In the genomic region with DNA sequence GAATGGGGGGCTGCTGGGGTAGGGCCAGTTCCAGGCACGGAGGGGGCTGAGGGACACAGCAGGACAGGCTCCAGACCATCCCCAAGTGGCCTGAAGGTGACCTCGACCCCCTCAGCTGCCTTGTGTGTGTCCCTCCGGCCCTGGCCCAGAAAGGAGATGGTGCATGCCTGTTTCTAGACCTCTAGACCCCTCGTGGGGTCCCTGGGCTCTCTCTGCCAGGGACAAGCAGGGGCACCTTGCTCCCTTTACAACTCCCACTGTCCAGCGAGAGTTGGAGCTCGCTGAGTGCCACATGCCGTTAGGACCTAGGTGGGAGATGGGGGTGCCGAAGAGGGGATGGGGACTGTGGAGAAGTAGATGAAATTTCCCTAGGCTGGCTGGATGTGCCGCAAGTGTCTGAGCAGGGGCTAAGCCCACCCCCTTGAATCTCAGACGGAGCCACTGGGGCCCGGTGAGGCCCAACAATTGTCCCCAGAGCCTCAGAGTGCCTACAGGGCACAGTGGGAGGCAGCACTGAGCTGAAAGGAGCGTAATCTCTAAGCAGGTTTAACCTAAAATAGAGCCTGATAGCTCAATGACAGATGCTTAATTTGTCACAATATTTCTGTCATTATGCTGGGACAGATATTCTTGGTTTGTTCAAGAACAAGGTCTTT, we compare ENCODE assay signal across 10 cellular contexts. TPM values are rescaled to one million over a fixed set of nuclear protein-coding genes. Genes with fewer than 3 reads are reported as not detected.
DNase-seq lines count a peak whose midpoint lies in the region; ATAC-seq and TF ChIP-seq lines count a peak whose summit lies in the region.
"Had no signal": no experiment of that assay in that cellular context is flagged by ENCODE, and none has a peak within 500 bp of the region (broad histone marks: within the 10 kb centered on the region; RNA-seq: fewer than 3 reads in every experiment).

No MANE protein-coding gene starts in this region.

- peak; percentile 30 for TF ChIP-seq CTCF in Loucy (conservative IDR thresholded peaks at IDR 0.05; ENCODE audit: low read length)
- peak; percentile 33 for TF ChIP-seq CTCF in epithelial cell of esophagus (IDR thresholded peaks at IDR 0.05; ENCODE audit: insufficient read depth, low read depth, low read length, missing control alignments)

- H3K9me3 ChIP-seq in Loucy (ENCODE audit: insufficient read depth, low read depth, low read length) = no peaks in the 10 kb centered on the region
- H3K9me3 ChIP-seq: vagina had no signal

- peaks cover 23% of the 10 kb centered on the region for H3K4me1 ChIP-seq in Loucy (ENCODE audit: insufficient read depth, low read length, poor library complexity, severe bottlenecking)

- H3K36me3 ChIP-seq in Loucy (ENCODE audit: insufficient read depth, low read length) = no peaks in the 10 kb centered on the region
- H3K36me3 ChIP-seq: vagina had no signal

- no peaks in the 10 kb centered on the region for H3K9me3 Mint-ChIP-seq in stimulated activated effector memory CD8-positive, alpha-beta T cell treated with anti-CD3 and anti-CD28 coated beads, Interleukin-12 subunit alpha, Interleukin-12 subunit beta, amount 100 ng/mL, for 72 hours

- no peak overlapping the region for H2AFZ ChIP-seq in Loucy (ENCODE audit: low read length)

- H3K36me3 Mint-ChIP-seq in stimulated activated effector memory CD8-positive, alpha-beta T cell treated with anti-CD3 and anti-CD28 coated beads, Interleukin-12 subunit alpha, Interleukin-12 subunit beta, amount 100 ng/mL, for 72 hours = no peaks in the 10 kb centered on the region

- no peak overlapping the region for H3K4me2 ChIP-seq in Loucy (ENCODE audit: low read depth, low read length, poor library complexity, severe bottlenecking)

- H3K4me1 Mint-ChIP-seq in stimulated activated effector memory CD8-positive, alpha-beta T cell treated with anti-CD3 and anti-CD28 coated beads, Interleukin-12 subunit alpha, Interleukin-12 subunit beta, amount 100 ng/mL, for 72 hours = peaks cover 27% of the 10 kb centered on the region

- ATAC-seq in stimulated activated effector memory CD8-positive, alpha-beta T cell treated with anti-CD3 and anti-CD28 coated beads, Interleukin-12 subunit alpha, Interleukin-12 subunit beta, amount 100 ng/mL, for 72 hours = peak; percentile 54
- no peak for ATAC-seq in GM21717 (IDR thresholded peaks at IDR 0.05; ENCODE audit: unreplicated experiment)

- no peak overlapping the region for H3K4me3 Mint-ChIP-seq in stimulated activated effector memory CD8-positive, alpha-beta T cell treated with anti-CD3 and anti-CD28 coated beads, Interleukin-12 subunit alpha, Interleukin-12 subunit beta, amount 100 ng/mL, for 72 hours

- no peaks in the 10 kb centered on the region for H4K20me1 ChIP-seq in Loucy (ENCODE audit: insufficient read depth, low read length, poor library complexity, severe bottlenecking)

- no peak overlapping the region for H3K4me3 ChIP-seq in Loucy (ENCODE audit: low read length, poor library complexity, severe bottlenecking)
- no peak overlapping the region for H3K4me3 ChIP-seq in epithelial cell of esophagus (ENCODE audit: low read length)
- H3K4me3 ChIP-seq: vagina had no signal

- no peaks in the 10 kb centered on the region for H3K27me3 ChIP-seq in Loucy (ENCODE audit: insufficient read depth, low read length, poor library complexity, severe bottlenecking)
- H3K27me3 ChIP-seq: vagina had no signal

- H3K9me2 ChIP-seq in Loucy (replicated peaks; ENCODE audit: low read depth, low read length) = no peaks in the 10 kb centered on the region

- H3K9ac ChIP-seq in Loucy (ENCODE audit: low read depth, low read length, poor library complexity, severe bottlenecking) = no peak overlapping the region

- no peaks in the 10 kb centered on the region for H3F3A ChIP-seq in Loucy (ENCODE audit: low read depth)

- DNase-seq in activated CD8-positive, alpha-beta memory T cell treated with anti-CD3 and anti-CD28 coated beads for 24 hours = peak; percentile 60
- no peak for DNase-seq in activated CD8-positive, alpha-beta memory T cell treated with anti-CD3 and anti-CD28 coated beads, Interleukin-2, amount 50 U/mL, for 4 hours
- no peak for DNase-seq in epithelial cell of esophagus (ENCODE audit: low read depth)
- DNase-seq in stimulated activated effector memory CD8-positive, alpha-beta T cell treated with anti-CD3 and anti-CD28 coated beads, Interleukin-12 subunit alpha, Interleukin-12 subunit beta, amount 100 ng/mL, for 72 hours (ENCODE audit: low spot score in 2 of 2) = peak in 1 of 2 donors; percentile 47
- DNase-seq in mesenteric fat pad (ENCODE audit: low spot score) = no peak
- no peak for DNase-seq in stimulated activated CD4-positive, alpha-beta T cell treated with anti-CD3 and anti-CD28 coated beads, Interleukin-4, amount 100 ng/mL, for 1 hour
- DNase-seq: NK-92 treated with Interleukin-12 subunit alpha and Interleukin-12 subunit beta, amount 100 ng/mL, for 24 hours had no signal

- H3K27ac Mint-ChIP-seq in stimulated activated effector memory CD8-positive, alpha-beta T cell treated with anti-CD3 and anti-CD28 coated beads, Interleukin-12 subunit alpha, Interleukin-12 subunit beta, amount 100 ng/mL, for 72 hours = peak overlapping the region; percentile 71

- H3K79me2 ChIP-seq in Loucy (ENCODE audit: insufficient read depth, low read length) = no peaks in the 10 kb centered on the region

RNA-seq across cellular contexts. Expression of a gene that starts 23.7 kb away (rescaled TPM):
- 41.8 TPM for total RNA-seq in mesenteric fat pad
